21 cellular contexts compared by ENCODE assay signal in genomic region chr18:50632895-50633515, GRCh38.
A peak's percentile ranks its signal among the peaks of the same experiment; 100 is the strongest.
DNase-seq lines count a peak whose midpoint lies in the region; TF ChIP-seq lines count a peak whose summit lies in the region.
"Had no signal": no experiment of that assay in that cellular context is flagged by ENCODE, and none has a peak within 500 bp of the region (broad histone marks: within the 10 kb centered on the region; RNA-seq: fewer than 3 reads in every experiment).

No MANE protein-coding gene starts in this region.

- H3K36me3 ChIP-seq in BLaER1 (no peaks in the 10 kb centered on the region), colonic mucosa (no peaks in the 10 kb centered on the region), neural progenitor cell (no peaks in the 10 kb centered on the region)
- H3K36me3 ChIP-seq: stomach had no signal

- H3K4me1 Mint-ChIP-seq in neural progenitor cell: peaks cover 38% of the 10 kb centered on the region
- H3K4me1 Mint-ChIP-seq: activated CD4-positive, alpha-beta T cell treated with anti-CD3 and anti-CD28 coated beads, Interleukin-2, amount 10 ng/mL, durations not matched to agents 7 days and 5 days; activated CD8-positive, alpha-beta memory T cell treated with anti-CD3 and anti-CD28 coated beads, Interleukin-2, amount 10 ng/mL, durations not matched to agents 7 days and 5 days; CD4-positive, CD25-positive, alpha-beta regulatory T cell; T-helper 17 cell had no signal

- H4K20me1 ChIP-seq in BLaER1 (no peaks in the 10 kb centered on the region), neural progenitor cell (ENCODE audit: low read depth) (no peaks in the 10 kb centered on the region)

- 0 out of 2 replicates have a peak, but pooled peaks cover 9% of the 10 kb centered on the region for H3K9me3 ChIP-seq in BLaER1
- H3K9me3 ChIP-seq in colonic mucosa: no peaks in the 10 kb centered on the region
- H3K9me3 ChIP-seq in neural progenitor cell (ENCODE audit: low read depth): no peaks in the 10 kb centered on the region
- H3K9me3 ChIP-seq: stomach had no signal

- H3K4me1 ChIP-seq in BLaER1 (peaks cover 78% of the 10 kb centered on the region), colonic mucosa (peaks cover 3% of the 10 kb centered on the region), neural progenitor cell (peaks cover 6% of the 10 kb centered on the region)

- H3K9ac ChIP-seq in BLaER1 (no peak overlapping the region), colonic mucosa (ENCODE audit: low read depth in 2 of 2, low read length in 2 of 2) (no peak overlapping the region), neural progenitor cell (no peak overlapping the region)

- DNase-seq in DMS79 treated with DMSO at 0.1 percent for 48 hours (lab: John Stamatoyannopoulos, UW) (peak; percentile 71), colonic mucosa (peak; percentile 31), neural progenitor cell (ENCODE audit: low spot score) (no peak), SKM-1 treated with dmso at 0.1 percent for 144 hours (lab: John Stamatoyannopoulos, UW; ENCODE audit: unreplicated experiment) (no peak), RPMI8226 (no peak)
- no peak for DNase-seq in stimulated activated CD4-positive, alpha-beta T cell treated with anti-CD3 and anti-CD28 coated beads, Interleukin-4, amount 100 ng/mL, for 4 hours
- DNase-seq: activated CD4-positive, alpha-beta T cell treated with anti-CD3 and anti-CD28 coated beads, Interleukin-2, amount 10 ng/mL, durations not matched to agents 7 days and 5 days; activated CD8-positive, alpha-beta memory T cell treated with anti-CD3 and anti-CD28 coated beads, Interleukin-2, amount 10 ng/mL, durations not matched to agents 7 days and 5 days; activated naive CD4-positive, alpha-beta T cell treated with anti-CD3 and anti-CD28 coated beads, Interleukin-2, amount 50 U/mL, for 16 hours; aorta; CD4-positive, CD25-positive, alpha-beta regulatory T cell; DMS 273 treated with DMSO at 0.1 percent for 48 hours; effector CD4-positive, alpha-beta T cell; foreskin melanocyte; hypothalamus; NCI-H146; NK-92 treated with Interleukin-12 subunit alpha and Interleukin-12 subunit beta, amount 100 ng/mL, for 24 hours; occipital lobe; stomach; T-helper 17 cell had no signal

- H3K27ac ChIP-seq in BLaER1 (no peak overlapping the region), colonic mucosa (no peak overlapping the region), neural progenitor cell (no peak overlapping the region)

- H3K27me3 Mint-ChIP-seq in neural progenitor cell (ENCODE audit: insufficient read depth, low read depth): peaks cover 12% of the 10 kb centered on the region
- H3K27me3 Mint-ChIP-seq: activated CD8-positive, alpha-beta memory T cell treated with anti-CD3 and anti-CD28 coated beads, Interleukin-2, amount 10 ng/mL, durations not matched to agents 7 days and 5 days; CD4-positive, CD25-positive, alpha-beta regulatory T cell had no signal

- no peaks in the 10 kb centered on the region for H3K79me2 ChIP-seq in neural progenitor cell (ENCODE audit: low read depth)

- intact Hi-C loops in colonic mucosa (cut with DNase I): no loop called here

- H3K4me2 ChIP-seq in BLaER1 (peak overlapping the region; percentile 66), neural progenitor cell (no peak overlapping the region)

- no peak overlapping the region for H3K4me3 ChIP-seq in BLaER1
- no peak overlapping the region for H3K4me3 ChIP-seq in colonic mucosa
- no peak overlapping the region for H3K4me3 ChIP-seq in neural progenitor cell
- H3K4me3 ChIP-seq: stomach had no signal

- TF ChIP-seq CTCF in colonic mucosa (IDR thresholded peaks at IDR 0.05) (no peak), neural progenitor cell (IDR thresholded peaks at IDR 0.05) (no peak)

- H3K9me3 Mint-ChIP-seq in neural progenitor cell: no peaks in the 10 kb centered on the region
- H3K9me3 Mint-ChIP-seq: activated CD4-positive, alpha-beta T cell treated with anti-CD3 and anti-CD28 coated beads, Interleukin-2, amount 10 ng/mL, durations not matched to agents 7 days and 5 days; CD4-positive, CD25-positive, alpha-beta regulatory T cell had no signal

- H3K4me3 Mint-ChIP-seq in neural progenitor cell: no peak overlapping the region
- H3K4me3 Mint-ChIP-seq: activated CD4-positive, alpha-beta T cell treated with anti-CD3 and anti-CD28 coated beads, Interleukin-2, amount 10 ng/mL, durations not matched to agents 7 days and 5 days; activated CD8-positive, alpha-beta memory T cell treated with anti-CD3 and anti-CD28 coated beads, Interleukin-2, amount 10 ng/mL, durations not matched to agents 7 days and 5 days; CD4-positive, CD25-positive, alpha-beta regulatory T cell; T-helper 17 cell had no signal

- H3K27ac Mint-ChIP-seq in neural progenitor cell: peak overlapping the region; percentile 61
- H3K27ac Mint-ChIP-seq: activated CD4-positive, alpha-beta T cell treated with anti-CD3 and anti-CD28 coated beads, Interleukin-2, amount 10 ng/mL, durations not matched to agents 7 days and 5 days; activated CD8-positive, alpha-beta memory T cell treated with anti-CD3 and anti-CD28 coated beads, Interleukin-2, amount 10 ng/mL, durations not matched to agents 7 days and 5 days; CD4-positive, CD25-positive, alpha-beta regulatory T cell; T-helper 17 cell had no signal

- no peaks in the 10 kb centered on the region for H3K27me3 ChIP-seq in BLaER1
- no peaks in the 10 kb centered on the region for H3K27me3 ChIP-seq in colonic mucosa
- no peaks in the 10 kb centered on the region for H3K27me3 ChIP-seq in neural progenitor cell
- H3K27me3 ChIP-seq: stomach had no signal

- H2AFZ ChIP-seq in neural progenitor cell (replicated peaks): no peak overlapping the region

- H3F3A ChIP-seq in neural progenitor cell (ENCODE audit: low read depth): no peaks in the 10 kb centered on the region

- H3K36me3 Mint-ChIP-seq in neural progenitor cell: peaks cover 5% of the 10 kb centered on the region
- H3K36me3 Mint-ChIP-seq: activated CD8-positive, alpha-beta memory T cell treated with anti-CD3 and anti-CD28 coated beads, Interleukin-2, amount 10 ng/mL, durations not matched to agents 7 days and 5 days; CD4-positive, CD25-positive, alpha-beta regulatory T cell had no signal

Comparison
In these comparisons a context has a peak if more than half of its experiments do, and no peak if none do; other contexts are left out.
1. DNase-seq: peak in DMS79 treated with DMSO at 0.1 percent for 48 hours (single experiment) and colonic mucosa (single experiment); none in neural progenitor cell (single experiment), stimulated activated CD4-positive, alpha-beta T cell treated with anti-CD3 and anti-CD28 coated beads, Interleukin-4, amount 100 ng/mL, for 4 hours (0 of 2), SKM-1 treated with dmso at 0.1 percent for 144 hours (single experiment) and RPMI8226 (single experiment).